ENCODE assay signal across 16 cellular contexts in genomic region chr15:31464216-31465082, GRCh38.
A peak's percentile ranks its signal among the peaks of the same experiment; 100 is the strongest.
DNase-seq lines count a peak whose midpoint lies in the region; ATAC-seq and TF ChIP-seq lines count a peak whose summit lies in the region.
"Had no signal": no experiment of that assay in that cellular context is flagged by ENCODE, and none has a peak within 500 bp of the region (broad histone marks: within the 10 kb centered on the region; RNA-seq: fewer than 3 reads in every experiment).

No MANE protein-coding gene starts in this region.

- H3K4me3 ChIP-seq in suprapubic skin (no peak overlapping the region), gastrocnemius medialis (no peak overlapping the region)
- H3K4me3 ChIP-seq: hepatocyte, K562, left lung had no signal

- H3K27ac ChIP-seq in suprapubic skin (peak overlapping the region; percentile 83), gastrocnemius medialis (no peak overlapping the region)
- H3K27ac ChIP-seq: hepatocyte, left lung had no signal

- no peak for TF ChIP-seq EP300 in suprapubic skin (IDR thresholded peaks at IDR 0.05)

- TF ChIP-seq POLR2A in suprapubic skin (IDR thresholded peaks at IDR 0.05) = no peak
- no peak for TF ChIP-seq POLR2A in gastrocnemius medialis (IDR thresholded peaks at IDR 0.05)

- no peaks in the 10 kb centered on the region for H3K36me3 ChIP-seq in suprapubic skin
- no peaks in the 10 kb centered on the region for H3K36me3 ChIP-seq in gastrocnemius medialis
- H3K36me3 ChIP-seq: left lung had no signal

- no peak for TF ChIP-seq CTCF in suprapubic skin (IDR thresholded peaks at IDR 0.05)
- TF ChIP-seq CTCF in gastrocnemius medialis (IDR thresholded peaks at IDR 0.05 in 4 of 5, conservative IDR thresholded peaks at IDR 0.05 in 1 of 5) = no peak

- DNase-seq in activated effector memory CD4-positive, alpha-beta T cell treated with anti-CD3 and anti-CD28 coated beads, Interleukin-2, amount 50 U/mL, for 16 hours = peak; percentile 49
- DNase-seq in activated effector memory CD4-positive, alpha-beta T cell treated with Interleukin-2 at 50 U/mL for 16 hours = no peak
- peak; percentile 45 for DNase-seq in NCI-H69 (lab: John Stamatoyannopoulos, UW)
- peak; percentile 53 for DNase-seq in kidney tubule cell (ENCODE audit: low spot score)
- peak; percentile 50 to 65 for DNase-seq in suprapubic skin (ENCODE audit: low spot score in 2 of 2)
- no peak for DNase-seq in activated gamma-delta T cell treated with Interleukin-2 at 50 U/mL for 16 hours
- no peak for DNase-seq in gastrocnemius medialis
- DNase-seq: left lung; naive thymus-derived CD4-positive, alpha-beta T cell; NCI-H1105; NCI-H345; stimulated activated CD4-positive, alpha-beta T cell treated with anti-CD3 and anti-CD28 coated beads, Interleukin-4, amount 100 ng/mL, for 4 hours; stimulated activated naive B cell treated with anti-CD40 and anti-IgM and Interleukin-4, amounts not matched to agents 10 μg/mL and 1 μg/mL and 100 μg/mL, for 72 hours had no signal

- in situ Hi-C loops in gastrocnemius medialis (cut with MboI; ENCODE audit: low sequenced_read_pairs in 4 of 4) = no loop called here

- intact Hi-C loops in gastrocnemius medialis (cut with DNase I; ENCODE audit: low total_unique reads) = no loop called here

- 68% methylated on average over 12 of the region's 13 CpGs for WGBS in suprapubic skin

- H3K9me3 ChIP-seq in suprapubic skin (no peaks in the 10 kb centered on the region), gastrocnemius medialis (no peaks in the 10 kb centered on the region)
- H3K9me3 ChIP-seq: left lung had no signal

- H3K27me3 ChIP-seq in suprapubic skin (no peaks in the 10 kb centered on the region), gastrocnemius medialis (no peaks in the 10 kb centered on the region)
- H3K27me3 ChIP-seq: hepatocyte had no signal

- peaks cover 46% of the 10 kb centered on the region for H3K4me1 ChIP-seq in suprapubic skin
- peaks cover 0 to 9% of the 10 kb centered on the region in 2 donors for H3K4me1 ChIP-seq in gastrocnemius medialis
- H3K4me1 ChIP-seq: left lung had no signal

- no peak for ATAC-seq in GM18868 (IDR thresholded peaks at IDR 0.05; ENCODE audit: unreplicated experiment)
- ATAC-seq in gastrocnemius medialis = no peak
- ATAC-seq: K562; naive thymus-derived CD4-positive, alpha-beta T cell; stimulated activated naive B cell treated with anti-CD40 and anti-IgM and Interleukin-4, amounts not matched to agents 10 μg/mL and 1 μg/mL and 100 μg/mL, for 72 hours had no signal

Comparison
In these comparisons a context has a peak if more than half of its experiments do, and no peak if none do; other contexts are left out.
1. DNase-seq: peak in activated effector memory CD4-positive, alpha-beta T cell treated with anti-CD3 and anti-CD28 coated beads, Interleukin-2, amount 50 U/mL, for 16 hours (single experiment), NCI-H69 (single experiment), kidney tubule cell (single experiment) and suprapubic skin (2 of 2); none in activated effector memory CD4-positive, alpha-beta T cell treated with Interleukin-2 at 50 U/mL for 16 hours (single experiment), activated gamma-delta T cell treated with Interleukin-2 at 50 U/mL for 16 hours (single experiment) and gastrocnemius medialis (0 of 2).